ENCODE assay signal across 1 cellular context in genomic region chrX:20364238-20364637, GRCh38.
TF ChIP-seq lines count a peak whose summit lies in the region.

No MANE protein-coding gene starts in this region.

TF ChIP-seq in HEK293, 187 proteins besides CTCF, POLR2A, EP300 and RAD21 (continued from another document):
- TF ChIP-seq, protein P1, sequence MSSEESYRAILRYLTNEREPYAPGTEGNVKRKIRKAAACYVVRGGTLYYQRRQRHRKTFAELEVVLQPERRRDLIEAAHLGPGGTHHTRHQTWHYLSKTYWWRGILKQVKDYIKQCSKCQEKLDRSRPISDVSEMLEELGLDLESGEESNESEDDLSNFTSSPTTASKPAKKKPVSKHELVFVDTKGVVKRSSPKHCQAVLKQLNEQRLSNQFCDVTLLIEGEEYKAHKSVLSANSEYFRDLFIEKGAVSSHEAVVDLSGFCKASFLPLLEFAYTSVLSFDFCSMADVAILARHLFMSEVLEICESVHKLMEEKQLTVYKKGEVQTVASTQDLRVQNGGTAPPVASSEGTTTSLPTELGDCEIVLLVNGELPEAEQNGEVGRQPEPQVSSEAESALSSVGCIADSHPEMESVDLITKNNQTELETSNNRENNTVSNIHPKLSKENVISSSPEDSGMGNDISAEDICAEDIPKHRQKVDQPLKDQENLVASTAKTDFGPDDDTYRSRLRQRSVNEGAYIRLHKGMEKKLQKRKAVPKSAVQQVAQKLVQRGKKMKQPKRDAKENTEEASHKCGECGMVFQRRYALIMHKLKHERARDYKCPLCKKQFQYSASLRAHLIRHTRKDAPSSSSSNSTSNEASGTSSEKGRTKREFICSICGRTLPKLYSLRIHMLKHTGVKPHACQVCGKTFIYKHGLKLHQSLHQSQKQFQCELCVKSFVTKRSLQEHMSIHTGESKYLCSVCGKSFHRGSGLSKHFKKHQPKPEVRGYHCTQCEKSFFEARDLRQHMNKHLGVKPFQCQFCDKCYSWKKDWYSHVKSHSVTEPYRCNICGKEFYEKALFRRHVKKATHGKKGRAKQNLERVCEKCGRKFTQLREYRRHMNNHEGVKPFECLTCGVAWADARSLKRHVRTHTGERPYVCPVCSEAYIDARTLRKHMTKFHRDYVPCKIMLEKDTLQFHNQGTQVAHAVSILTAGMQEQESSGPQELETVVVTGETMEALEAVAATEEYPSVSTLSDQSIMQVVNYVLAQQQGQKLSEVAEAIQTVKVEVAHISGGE (tag by site-specific recombination; conservative IDR thresholded peaks at IDR 0.05; ENCODE audit: low read depth), result peak; percentile 49; the same call in 1 of the 2 replicates
- TF ChIP-seq ZNF324 (tag by site-specific recombination; IDR thresholded peaks at IDR 0.05) (no peak), ZNF394 (tag by site-specific recombination; IDR thresholded peaks at IDR 0.05; ENCODE audit: borderline replicate concordance) (peak; percentile 77; the same call in 1 of the 2 replicates), ZNF416 (tag by site-specific recombination; IDR thresholded peaks at IDR 0.05) (no peak), ZNF426 (tag by site-specific recombination; IDR thresholded peaks at IDR 0.05) (peak; percentile 63), ZNF560 (tag by site-specific recombination; IDR thresholded peaks at IDR 0.05; ENCODE audit: borderline replicate concordance) (0 out of 2 replicates have a peak, but pooled peaks have one; percentile 61), ZNF555 (tag by site-specific recombination; conservative IDR thresholded peaks at IDR 0.05) (peak; percentile 63)
